ENCODE assay signal across 18 cellular contexts in genomic region chr20:15851576-15852075, GRCh38.
DNase-seq lines count a peak whose midpoint lies in the region; ATAC-seq, FAIRE-seq and TF ChIP-seq lines count a peak whose summit lies in the region.
"Had no signal": no experiment of that assay in that cellular context is flagged by ENCODE, and none has a peak within 500 bp of the region (broad histone marks: within the 10 kb centered on the region; RNA-seq: fewer than 3 reads in every experiment).

No MANE protein-coding gene starts in this region.

- CTCF ChIA-PET in H1 (lab: Charles Lee; ENCODE audit: partially characterized antibody), result interaction anchor here (1.3 kb wide), 2 partner anchors 9 to 31 kb away, joined by 3 to 4 read pairs; no protein-coding TSS in a partner anchor

- no peak for TF ChIP-seq CTCF in GM23338 (conservative IDR thresholded peaks at IDR 0.05; ENCODE audit: low read depth in 2 of 2)
- no peak for TF ChIP-seq CTCF in H1 (IDR thresholded peaks at IDR 0.05; ENCODE audit: control extremely low read depth in 1 of 3, insufficient read depth in 1 of 3, low read depth in 1 of 3, low read length in 3 of 3)

- TF ChIP-seq RAD21 in H1 (IDR thresholded peaks at IDR 0.05 in 1 of 2, conservative IDR thresholded peaks at IDR 0.05 in 1 of 2; ENCODE audit: low read depth in 2 of 2, low read length in 2 of 2), result no peak

- no peak overlapping the region for H2AK5ac ChIP-seq in H1 (ENCODE audit: low read depth, low read length)

- TF ChIP-seq POLR2A in H1 (IDR thresholded peaks at IDR 0.05; ENCODE audit: control extremely low read depth in 1 of 2, low read depth in 2 of 2, low read length in 2 of 2), result no peak

- ATAC-seq in GM23338, result no peak
- peak; percentile 66 to 69 for ATAC-seq in stimulated activated naive B cell treated with anti-CD40 and anti-IgM and Interleukin-4, amounts not matched to agents 10 μg/mL and 1 μg/mL and 100 μg/mL, for 72 hours (replicated peaks)
- ATAC-seq in stimulated activated naive CD8-positive, alpha-beta T cell treated with anti-CD3 and anti-CD28 coated beads, Interleukin-15, amount 100 ng/mL, for 72 hours, result no peak

- POLR2A ChIA-PET in H1 (lab: Charles Lee; ENCODE audit: partially characterized antibody), result no interaction called here

- H3K23me2 ChIP-seq in H1 (ENCODE audit: low read depth, low read length), result no peaks in the 10 kb centered on the region

- H3K4me2 ChIP-seq in GM23338, result no peak overlapping the region
- no peak overlapping the region for H3K4me2 ChIP-seq in H1 (ENCODE audit: insufficient read depth in 1 of 2, low read depth in 2 of 2, low read length in 2 of 2)

- H2AFZ ChIP-seq in GM23338 (peak overlapping the region; percentile 63; the same call in 1 of the 2 replicates), H1 (ENCODE audit: low read length) (no peak overlapping the region)

- WGBS in H1 (ENCODE audit: extremely low coverage in 1 of 2, insufficient coverage in 1 of 2, insufficient read length in 1 of 2, insufficient replicate concordance in 2 of 2, low coverage in 1 of 2, low lambda C conversion rate in 2 of 2, missing lambda C conversion rate in 1 of 2), 2 experiments, result 89% methylated on average over 5 of the region's 7 CpGs; no CpG with 5 or more reads in 1 of the 2 experiments

- H3K23ac ChIP-seq in H1 (ENCODE audit: insufficient read length), result no peak overlapping the region

- H3K79me2 ChIP-seq in GM23338 (replicated peaks; ENCODE audit: insufficient read depth), result no peaks in the 10 kb centered on the region
- no peaks in the 10 kb centered on the region for H3K79me2 ChIP-seq in H1 (ENCODE audit: control insufficient read depth in 1 of 2, insufficient read depth in 2 of 2, low read length in 2 of 2)

- H2BK20ac ChIP-seq in H1 (ENCODE audit: low read length), result no peak overlapping the region

- H3K27me3 Mint-ChIP-seq in GM23338 (ENCODE audit: insufficient read depth, low read depth, poor library complexity), result no peaks in the 10 kb centered on the region
- no peaks in the 10 kb centered on the region for H3K27me3 Mint-ChIP-seq in stimulated activated naive B cell treated with anti-CD40 and anti-IgM and Interleukin-4, amounts not matched to agents 10 μg/mL and 1 μg/mL and 100 μg/mL, for 72 hours
- H3K27me3 Mint-ChIP-seq in stimulated activated naive CD8-positive, alpha-beta T cell treated with anti-CD3 and anti-CD28 coated beads, Interleukin-15, amount 100 ng/mL, for 72 hours, result no peaks in the 10 kb centered on the region

- no peak overlapping the region for H3K14ac ChIP-seq in H1 (ENCODE audit: insufficient read length)

- peaks cover 17% of the 10 kb centered on the region for H3K9me2 ChIP-seq in GM23338 (ENCODE audit: insufficient read depth)

- H3K27ac ChIP-seq in GM23338 (ENCODE audit: low read depth), result no peak overlapping the region
- H3K27ac ChIP-seq in H1 (ENCODE audit: low read depth, low read length), result no peak overlapping the region
- H3K27ac ChIP-seq: Peyer's patch had no signal

- H2BK120ac ChIP-seq in H1 (replicated peaks; ENCODE audit: low read depth, low read length), result no peak overlapping the region

- H2BK5ac ChIP-seq in H1 (ENCODE audit: low read depth, low read length), result no peak overlapping the region

- no peaks in the 10 kb centered on the region for H3F3A ChIP-seq in GM23338 (replicated peaks; ENCODE audit: low read depth)

- no peak for TF ChIP-seq EP300 in H1 (IDR thresholded peaks at IDR 0.05; ENCODE audit: borderline replicate concordance in 1 of 2, low read depth in 2 of 2, low read length in 2 of 2)

- no peak overlapping the region for H3K9ac ChIP-seq in H1 (replicated peaks in 1 of 4; ENCODE audit: extremely low read depth in 1 of 4, low read depth in 3 of 4, low read length in 3 of 4)

- no peak for DNase-seq in GM23338 (ENCODE audit: low spot score)
- peak; percentile 72 for DNase-seq in NCI-H82 (lab: John Stamatoyannopoulos, UW)
- no peak for DNase-seq in H1 (ENCODE audit: low read depth in 1 of 2, low spot score in 2 of 2)
- no peak for DNase-seq in stimulated activated naive B cell treated with anti-CD40 and anti-IgM and Interleukin-4, amounts not matched to agents 10 μg/mL and 1 μg/mL and 100 μg/mL, for 72 hours
- DNase-seq in UCSD-AML1 (lab: John Stamatoyannopoulos, UW; ENCODE audit: unreplicated experiment), result no peak
- DNase-seq in stimulated activated naive CD8-positive, alpha-beta T cell treated with anti-CD3 and anti-CD28 coated beads, Interleukin-15, amount 100 ng/mL, for 72 hours, result no peak
- no peak for DNase-seq in DMS153 treated with DMSO at 0.1 percent for 48 hours (lab: John Stamatoyannopoulos, UW; ENCODE audit: unreplicated experiment)
- DNase-seq: DMS153, GOT3, HCEC 1CT, KBM-7, MG63, NCI-H1092 treated with DMSO at 0.1 percent for 48 hours, NCI-H1436, NCI-H187 treated with DMSO at 0.1 percent for 48 hours, NCI-H526, Peyer's patch, SHP77 treated with DMSO at 0.1 percent for 48 hours had no signal

- H3K79me1 ChIP-seq in H1 (ENCODE audit: low read depth, low read length), result no peaks in the 10 kb centered on the region

- no peak overlapping the region for H4K5ac ChIP-seq in H1 (ENCODE audit: insufficient read length, low read depth, low read length)

- no peak overlapping the region for H3K4me3 ChIP-seq in GM23338
- H3K4me3 ChIP-seq in H1 (ENCODE audit: extremely low read depth in 1 of 4, insufficient read depth in 2 of 4, low read depth in 3 of 4, low read length in 4 of 4), result no peak overlapping the region
- H3K4me3 ChIP-seq: MG63, Peyer's patch had no signal

- no peak overlapping the region for H3K4me3 Mint-ChIP-seq in GM23338
- peak overlapping the region in 1 of 2 donors; percentile 14 for H3K4me3 Mint-ChIP-seq in stimulated activated naive B cell treated with anti-CD40 and anti-IgM and Interleukin-4, amounts not matched to agents 10 μg/mL and 1 μg/mL and 100 μg/mL, for 72 hours
- no peak overlapping the region for H3K4me3 Mint-ChIP-seq in stimulated activated naive CD8-positive, alpha-beta T cell treated with anti-CD3 and anti-CD28 coated beads, Interleukin-15, amount 100 ng/mL, for 72 hours

- H3K27ac Mint-ChIP-seq in GM23338, result no peak overlapping the region
- H3K27ac Mint-ChIP-seq in stimulated activated naive B cell treated with anti-CD40 and anti-IgM and Interleukin-4, amounts not matched to agents 10 μg/mL and 1 μg/mL and 100 μg/mL, for 72 hours, result no peak overlapping the region
- no peak overlapping the region for H3K27ac Mint-ChIP-seq in stimulated activated naive CD8-positive, alpha-beta T cell treated with anti-CD3 and anti-CD28 coated beads, Interleukin-15, amount 100 ng/mL, for 72 hours

- no peak overlapping the region for H3K4ac ChIP-seq in H1 (replicated peaks; ENCODE audit: insufficient read length, low read depth, low read length)

- FAIRE-seq in H1 (lab: Jason Lieb, UNC), result no peak

- H4K91ac ChIP-seq in H1 (replicated peaks; ENCODE audit: insufficient read length, low read length), result peak overlapping the region; percentile 9

- peaks cover 12% of the 10 kb centered on the region for H3K4me1 Mint-ChIP-seq in GM23338
- H3K4me1 Mint-ChIP-seq in stimulated activated naive B cell treated with anti-CD40 and anti-IgM and Interleukin-4, amounts not matched to agents 10 μg/mL and 1 μg/mL and 100 μg/mL, for 72 hours, result peaks cover 34 to 52% of the 10 kb centered on the region in 2 donors
- H3K4me1 Mint-ChIP-seq in stimulated activated naive CD8-positive, alpha-beta T cell treated with anti-CD3 and anti-CD28 coated beads, Interleukin-15, amount 100 ng/mL, for 72 hours, result no peaks in the 10 kb centered on the region

- no peaks in the 10 kb centered on the region for H3K9me3 ChIP-seq in H1 (ENCODE audit: insufficient read depth in 2 of 2, low read depth in 1 of 2, low read length in 1 of 2)
- H3K9me3 ChIP-seq: MG63, Peyer's patch had no signal

- no peak overlapping the region; the same call in 1 of the 2 replicates for H4K8ac ChIP-seq in H1 (ENCODE audit: extremely low read depth, insufficient read depth, low read length)

- no peaks in the 10 kb centered on the region for H4K20me1 ChIP-seq in GM23338 (replicated peaks; ENCODE audit: insufficient read depth)
- H4K20me1 ChIP-seq in H1 (replicated peaks in 1 of 2; ENCODE audit: control insufficient read depth in 1 of 2, insufficient read depth in 2 of 2, low read length in 2 of 2), result no peaks in the 10 kb centered on the region

- no peaks in the 10 kb centered on the region; the same call in 2 of the 3 replicates for H3K9me3 Mint-ChIP-seq in GM23338
- H3K9me3 Mint-ChIP-seq in stimulated activated naive B cell treated with anti-CD40 and anti-IgM and Interleukin-4, amounts not matched to agents 10 μg/mL and 1 μg/mL and 100 μg/mL, for 72 hours, result peaks cover 4 to 6% of the 10 kb centered on the region in 2 donors
- H3K9me3 Mint-ChIP-seq in stimulated activated naive CD8-positive, alpha-beta T cell treated with anti-CD3 and anti-CD28 coated beads, Interleukin-15, amount 100 ng/mL, for 72 hours, result peaks cover 5 to 21% of the 10 kb centered on the region in 2 donors

- no peak overlapping the region for H2BK12ac ChIP-seq in H1 (ENCODE audit: low read depth, low read length)

- no peak overlapping the region for H3K18ac ChIP-seq in H1 (ENCODE audit: extremely low read depth, low read length)

- H3K27me3 ChIP-seq in GM23338 (ENCODE audit: insufficient read depth), result no peaks in the 10 kb centered on the region
- H3K27me3 ChIP-seq in H1 (replicated peaks in 1 of 4; ENCODE audit: control insufficient read depth in 3 of 4, extremely low read depth in 1 of 4, insufficient read depth in 3 of 4, low read length in 3 of 4), result no peaks in the 10 kb centered on the region
- H3K27me3 ChIP-seq: MG63, Peyer's patch had no signal

- H2BK15ac ChIP-seq in H1 (ENCODE audit: low read length), result no peak overlapping the region

- no peak overlapping the region for H3K56ac ChIP-seq in H1 (replicated peaks; ENCODE audit: insufficient read length, low read depth, low read length)

- no peaks in the 10 kb centered on the region for H3K36me3 Mint-ChIP-seq in GM23338 (ENCODE audit: low read depth)
- peaks cover 3 to 7% of the 10 kb centered on the region in 2 donors for H3K36me3 Mint-ChIP-seq in stimulated activated naive B cell treated with anti-CD40 and anti-IgM and Interleukin-4, amounts not matched to agents 10 μg/mL and 1 μg/mL and 100 μg/mL, for 72 hours

- H3K4me1 ChIP-seq in GM23338 (ENCODE audit: insufficient read depth) (peaks cover 7% of the 10 kb centered on the region), H1 (replicated peaks in 1 of 4; ENCODE audit: control insufficient read depth in 3 of 4, insufficient read depth in 4 of 4, low read length in 3 of 4) (peaks cover 0 to 4% (median 2%) of the 10 kb centered on the region in 4 experiments; a peak in 3 of 7 replicates)
- H3K4me1 ChIP-seq: Peyer's patch had no signal

- H3K36me3 ChIP-seq in GM23338 (ENCODE audit: insufficient read depth) (no peaks in the 10 kb centered on the region), H1 (ENCODE audit: control insufficient read depth in 2 of 4, insufficient read depth in 4 of 4, low read length in 3 of 4) (no peaks in the 10 kb centered on the region)
- H3K36me3 ChIP-seq: MG63, Peyer's patch had no signal

TF ChIP-seq in GM23338, 12 proteins besides CTCF, POLR2A, EP300 and RAD21 (continues in another document):
- no peak for TF ChIP-seq ZNF331 (CRISPR knock-in tag; IDR thresholded peaks at IDR 0.05; ENCODE audit: low read depth)
- no peak for TF ChIP-seq EZH2phosphoT487 (IDR thresholded peaks at IDR 0.05; ENCODE audit: unreplicated experiment)

TF ChIP-seq in H1, 55 proteins besides CTCF, POLR2A, EP300 and RAD21 (continues in another document):
- TF ChIP-seq POLR2AphosphoS5 (IDR thresholded peaks at IDR 0.05; ENCODE audit: low read depth, low read length), result no peak

Comparison
In these comparisons a context has a peak if more than half of its experiments do, and no peak if none do; other contexts are left out.
1. ATAC-seq: peak in stimulated activated naive B cell treated with anti-CD40 and anti-IgM and Interleukin-4, amounts not matched to agents 10 μg/mL and 1 μg/mL and 100 μg/mL, for 72 hours (2 of 2); none in GM23338 (single experiment) and stimulated activated naive CD8-positive, alpha-beta T cell treated with anti-CD3 and anti-CD28 coated beads, Interleukin-15, amount 100 ng/mL, for 72 hours (single experiment).